ENCODE assay signal across 1 cellular context in the genomic region with DNA sequence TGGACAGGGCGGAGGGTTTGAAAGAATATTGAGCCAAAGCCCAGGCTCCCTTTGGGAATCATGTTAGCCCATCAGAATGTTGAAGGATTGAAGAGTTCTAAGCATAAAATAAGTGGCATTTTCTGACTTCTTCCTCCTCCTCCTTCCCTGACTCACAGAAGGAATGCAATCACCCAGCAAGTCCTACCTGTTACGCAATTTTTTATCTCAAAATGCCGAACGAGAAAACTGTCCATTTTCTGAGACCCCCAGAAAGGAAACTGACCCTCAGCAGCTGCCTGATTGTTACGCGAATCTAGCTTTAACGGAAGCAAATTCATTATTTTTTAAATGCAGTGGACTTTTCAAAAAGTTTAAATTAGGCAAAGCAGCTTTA.
TF ChIP-seq lines count a peak whose summit lies in the region.

No MANE protein-coding gene starts in this region.

TF ChIP-seq in GM23338, 12 proteins besides CTCF, POLR2A, EP300 and RAD21 (continued from another document):
- TF ChIP-seq NANOG (IDR thresholded peaks at IDR 0.05; ENCODE audit: borderline replicate concordance) (no peak), ZNF114 (CRISPR knock-in tag; IDR thresholded peaks at IDR 0.05) (no peak), ZNF462 (CRISPR knock-in tag; IDR thresholded peaks at IDR 0.05) (no peak), EZH2 (IDR thresholded peaks at IDR 0.05; ENCODE audit: low read depth, unreplicated experiment) (no peak), EZH2phosphoT487 (IDR thresholded peaks at IDR 0.05; ENCODE audit: unreplicated experiment) (no peak), POLR2AphosphoS5 (IDR thresholded peaks at IDR 0.05; ENCODE audit: low read depth) (no peak), ETS1 (IDR thresholded peaks at IDR 0.05) (no peak), STAT1 (IDR thresholded peaks at IDR 0.05; ENCODE audit: unreplicated experiment) (no peak), CREB1 (CRISPR knock-in tag; IDR thresholded peaks at IDR 0.05; ENCODE audit: low read depth) (no peak), REST (IDR thresholded peaks at IDR 0.05; ENCODE audit: unreplicated experiment) (no peak), ZNF331 (CRISPR knock-in tag; IDR thresholded peaks at IDR 0.05; ENCODE audit: low read depth) (no peak)
TF ChIP-seq in GM23338: peak in this region for 0.
